In genomic region chr6:42989923-42990322, GRCh38 we compare ENCODE assay signal across 24 cellular contexts.
"Had no signal": no experiment of that assay in that cellular context is flagged by ENCODE, and none has a peak within 500 bp of the region (broad histone marks: within the 10 kb centered on the region; RNA-seq: fewer than 3 reads in every experiment).

No MANE protein-coding gene starts in this region.

- ATAC-seq: activated CD4-positive, CD25-positive, alpha-beta regulatory T cell treated with anti-CD3 and anti-CD28 coated beads, Interleukin-2, amount 50 U/mL, for 24 hours; activated CD8-positive, alpha-beta T cell treated with anti-CD3 and anti-CD28 coated beads, Interleukin-2, amount 10 ng/mL, durations not matched to agents 7 days and 5 days; activated naive CD4-positive, alpha-beta T cell treated with anti-CD3 and anti-CD28 coated beads, Interleukin-2, amount 50 U/mL, for 72 hours; activated naive CD8-positive, alpha-beta T cell treated with anti-CD3 and anti-CD28 coated beads, Interleukin-2, amount 50 U/mL, for 24 hours; PC-3; T-cell had no signal

- H3K4me3 Mint-ChIP-seq: activated CD8-positive, alpha-beta T cell treated with anti-CD3 and anti-CD28 coated beads, Interleukin-2, amount 10 ng/mL, durations not matched to agents 7 days and 5 days; activated naive CD8-positive, alpha-beta T cell treated with anti-CD3 and anti-CD28 coated beads, Interleukin-2, amount 50 U/mL, for 24 hours; activated T-helper 1 cell treated with anti-CD3 and anti-CD28 coated beads, Interleukin-12 subunit alpha, Interleukin-12 subunit beta, Interleukin-2, Interleukin-4 antibody, amounts not matched to agents 30 ng/mL and 10 ng/mL and 1 ng/mL, durations not matched to agents 14 hours and 24 hours and 36 hours; T-cell had no signal

- H3K9me3 Mint-ChIP-seq: activated naive CD4-positive, alpha-beta T cell treated with anti-CD3 and anti-CD28 coated beads, Interleukin-2, amount 50 U/mL, for 72 hours; activated naive CD8-positive, alpha-beta T cell treated with anti-CD3 and anti-CD28 coated beads, Interleukin-2, amount 50 U/mL, for 24 hours; activated T-helper 1 cell treated with anti-CD3 and anti-CD28 coated beads, Interleukin-12 subunit alpha, Interleukin-12 subunit beta, Interleukin-2, Interleukin-4 antibody, amounts not matched to agents 30 ng/mL and 10 ng/mL and 1 ng/mL, durations not matched to agents 14 hours and 24 hours and 36 hours; T-cell had no signal

- H3K27ac Mint-ChIP-seq: activated CD8-positive, alpha-beta T cell treated with anti-CD3 and anti-CD28 coated beads, Interleukin-2, amount 10 ng/mL, durations not matched to agents 7 days and 5 days; activated naive CD8-positive, alpha-beta T cell treated with anti-CD3 and anti-CD28 coated beads, Interleukin-2, amount 50 U/mL, for 24 hours; T-cell had no signal

- H3K27me3 Mint-ChIP-seq: activated naive CD8-positive, alpha-beta T cell treated with anti-CD3 and anti-CD28 coated beads, Interleukin-2, amount 50 U/mL, for 24 hours; T-cell had no signal

- H3K27ac ChIP-seq: brain microvascular endothelial cell had no signal

- DNase-seq: activated CD4-positive, alpha-beta T cell treated with anti-CD3 and anti-CD28 coated beads for 4 hours; activated CD4-positive, alpha-beta T cell treated with anti-CD3 and anti-CD28 coated beads, Interleukin-2, amount 50 U/mL, for 4 hours; activated CD8-positive, alpha-beta memory T cell treated with anti-CD3 and anti-CD28 coated beads, Interleukin-2, amount 50 U/mL, for 48 hours; activated CD8-positive, alpha-beta T cell treated with anti-CD3 and anti-CD28 coated beads, Interleukin-2, amount 10 ng/mL, durations not matched to agents 7 days and 5 days; activated effector memory CD4-positive, alpha-beta T cell treated with anti-CD3 and anti-CD28 coated beads, Interleukin-2, amount 50 U/mL, for 16 hours; activated naive CD4-positive, alpha-beta T cell treated with Interleukin-2 at 50 U/mL for 16 hours; activated naive CD8-positive, alpha-beta T cell treated with anti-CD3 and anti-CD28 coated beads, Interleukin-2, amount 50 U/mL, for 24 hours; activated T-cell treated with anti-CD3 and anti-CD28 coated beads, Interleukin-2, amount 50 U/mL, for 1 hour; amygdala; brain microvascular endothelial cell; Kasumi-1; KBM-7; NCI-H1105 treated with DMSO at 0.1 percent for 48 hours; NCI-H146; NCI-H187 treated with DMSO at 0.1 percent for 48 hours; NCI-H2081 treated with DMSO at 0.1 percent for 48 hours; NCI-H446; NCI-H524; PC-3; SIG-M5; T-cell had no signal

- H3K27me3 ChIP-seq: brain microvascular endothelial cell had no signal
